Comparison of ENCODE assay signal across 13 cellular contexts in the genomic region with DNA sequence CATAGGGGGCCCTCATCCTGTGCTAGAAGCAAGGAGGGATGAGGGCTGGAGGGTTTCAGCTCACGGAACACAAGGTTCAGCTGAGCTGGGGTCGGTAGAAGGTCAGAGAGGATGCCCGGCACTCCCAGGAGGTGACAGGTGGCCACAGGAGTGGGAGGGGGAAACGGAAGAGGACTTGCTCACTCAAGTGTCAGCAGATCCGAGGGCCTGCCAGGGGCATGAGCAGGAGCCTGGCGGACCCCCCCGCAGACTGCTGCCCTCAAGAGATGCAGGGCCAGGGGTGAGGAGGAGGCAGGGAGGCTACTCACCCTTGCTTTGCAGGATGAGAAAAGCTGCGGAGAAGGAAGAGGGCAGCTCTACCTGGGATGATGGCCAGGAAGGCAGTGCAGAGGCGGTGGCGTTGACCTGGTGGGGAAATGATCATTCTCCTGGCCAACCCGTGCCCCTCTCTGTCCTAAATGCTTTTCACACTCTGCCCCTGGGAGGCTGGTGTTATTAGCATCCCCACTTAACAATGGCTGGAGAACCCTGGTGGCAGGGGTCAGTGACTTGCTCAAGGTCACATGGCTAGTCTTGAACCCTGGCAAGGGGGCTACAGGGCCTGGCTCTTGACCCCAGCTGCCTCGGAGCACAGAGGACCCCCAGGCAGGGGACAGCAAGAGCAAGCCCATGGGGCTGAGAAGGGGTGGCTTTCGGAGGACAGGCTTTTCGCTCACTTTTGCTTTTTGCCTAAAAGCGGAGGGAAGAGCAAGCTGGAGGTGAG. TPM values are rescaled to one million over a fixed set of nuclear protein-coding genes. Genes with fewer than 3 reads are reported as not detected.
A peak's percentile ranks its signal among the peaks of the same experiment; 100 is the strongest.
DNase-seq lines count a peak whose midpoint lies in the region; ATAC-seq, FAIRE-seq and TF ChIP-seq lines count a peak whose summit lies in the region.
"Had no signal": no experiment of that assay in that cellular context is flagged by ENCODE, and none has a peak within 500 bp of the region (broad histone marks: within the 10 kb centered on the region; RNA-seq: fewer than 3 reads in every experiment).

No MANE protein-coding gene starts in this region.

- H3K27me3 Mint-ChIP-seq in endodermal cell (ENCODE audit: insufficient read depth) (peaks cover 6% of the 10 kb centered on the region), neural crest cell (ENCODE audit: low read depth) (peaks cover 4% of the 10 kb centered on the region)

- H3K4me3 Mint-ChIP-seq in endodermal cell (no peak overlapping the region), neural crest cell (peak overlapping the region; percentile 61)
- H3K4me3 Mint-ChIP-seq: activated T-helper 1 cell treated with anti-CD3 and anti-CD28 coated beads, Interleukin-12 subunit alpha, Interleukin-12 subunit beta, Interleukin-2, Interleukin-4 antibody, amounts not matched to agents 30 ng/mL and 10 ng/mL and 1 ng/mL, durations not matched to agents 14 hours and 24 hours and 36 hours had no signal

- H2BK5ac ChIP-seq in IMR-90 (ENCODE audit: low read depth, low read length, poor library complexity, severe bottlenecking) = no peak overlapping the region

- ATAC-seq in IMR-90 (ENCODE audit: low read depth) = no peak

- no peak overlapping the region for H2BK120ac ChIP-seq in IMR-90 (ENCODE audit: low read depth, low read length)

- peak overlapping the region in 4 of 11 experiments; percentile 6 to 52 (median 20); a peak in 3 of 22 replicates for H3K9ac ChIP-seq in BLaER1 treated with 17β-estradiol and CSF1 and Interleukin-3, amounts not matched to agents 10 nM and 100 nM
- no peak overlapping the region for H3K9ac ChIP-seq in IMR-90 (ENCODE audit: low read depth, low read length)
- H3K9ac ChIP-seq in endodermal cell (ENCODE audit: extremely low read depth, low read length, poor library complexity, severe bottlenecking) = no peak overlapping the region

- H4K20me1 ChIP-seq in BLaER1 treated with 17β-estradiol and CSF1 and Interleukin-3, amounts not matched to agents 10 nM and 100 nM = peaks cover 0 to 13% (median 0%) of the 10 kb centered on the region in 11 experiments; a peak in 4 of 22 replicates
- no peaks in the 10 kb centered on the region for H4K20me1 ChIP-seq in IMR-90 (ENCODE audit: insufficient read depth, low read length)

- intact Hi-C loops in IMR-90 (cut with micrococcal nuclease) = no loop called here

- TF ChIP-seq RAD21 in IMR-90 (IDR thresholded peaks at IDR 0.05; ENCODE audit: low read length) = no peak

- no peak overlapping the region for H4K91ac ChIP-seq in IMR-90 (ENCODE audit: insufficient read depth, low read depth, low read length)

- peaks cover 0 to 40% (median 0%) of the 10 kb centered on the region in 11 experiments; a peak in 4 of 22 replicates for H3K27me3 ChIP-seq in BLaER1 treated with 17β-estradiol and CSF1 and Interleukin-3, amounts not matched to agents 10 nM and 100 nM
- H3K27me3 ChIP-seq in IMR-90 (ENCODE audit: control insufficient read depth, insufficient read depth, low read length) (no peaks in the 10 kb centered on the region), endodermal cell (ENCODE audit: control insufficient read depth, insufficient read depth, low read length, poor library complexity, severe bottlenecking) (no peaks in the 10 kb centered on the region)
- H3K27me3 ChIP-seq: uterus had no signal

- H3K4me1 ChIP-seq in BLaER1 treated with 17β-estradiol and CSF1 and Interleukin-3, amounts not matched to agents 10 nM and 100 nM = peaks cover 6 to 48% (median 40%) of the 10 kb centered on the region in 10 experiments; a peak in 18 of 20 replicates
- H3K4me1 ChIP-seq in IMR-90 (ENCODE audit: control insufficient read depth, insufficient read depth, low read length) (no peaks in the 10 kb centered on the region), endodermal cell (ENCODE audit: control insufficient read depth, insufficient read depth, low read length) (no peaks in the 10 kb centered on the region)
- H3K4me1 ChIP-seq: uterus had no signal

- WGBS in IMR-90 (ENCODE audit: extremely low coverage in 2 of 2, insufficient read length in 1 of 2), 2 experiments = 70% methylated on average over 7 of the region's 15 CpGs; no CpG with 5 or more reads in 1 of the 2 experiments
- WGBS in endodermal cell (ENCODE audit: insufficient coverage in 1 of 2, insufficient read length in 1 of 2), 2 experiments = 82 to 87% methylated on average over 15 of the region's 15 CpGs

- no peak overlapping the region for H2BK15ac ChIP-seq in IMR-90 (ENCODE audit: low read depth, low read length)

- H3K9me3 Mint-ChIP-seq in endodermal cell = no peaks in the 10 kb centered on the region
- no peaks in the 10 kb centered on the region for H3K9me3 Mint-ChIP-seq in neural crest cell
- H3K9me3 Mint-ChIP-seq: activated T-helper 1 cell treated with anti-CD3 and anti-CD28 coated beads, Interleukin-12 subunit alpha, Interleukin-12 subunit beta, Interleukin-2, Interleukin-4 antibody, amounts not matched to agents 30 ng/mL and 10 ng/mL and 1 ng/mL, durations not matched to agents 14 hours and 24 hours and 36 hours had no signal

- H4K5ac ChIP-seq in IMR-90 (ENCODE audit: low read depth, low read length) = no peak overlapping the region

- peaks cover 6% of the 10 kb centered on the region; the same call in 1 of the 2 replicates for H3K9me1 ChIP-seq in IMR-90 (ENCODE audit: insufficient read depth, low read length)

- in situ Hi-C loops in IMR-90 (cut with MboI; ENCODE audit: low sequenced_read_pairs) = no loop called here

- no peak for FAIRE-seq in H54 (lab: Jason Lieb, UNC)

- H2AK5ac ChIP-seq in IMR-90 (ENCODE audit: low read depth, low read length) = no peak overlapping the region

- CTCF ChIA-PET in IMR-90 (lab: Yijun Ruan, JAX) = interaction anchor here (0.6 kb wide), 1 partner anchor 20 kb away, joined by 3 read pairs; no protein-coding TSS in a partner anchor

- DNase-seq in IMR-90 = no peak
- DNase-seq in endodermal cell = peak; percentile 56
- no peak for DNase-seq in neural crest cell (ENCODE audit: low read depth, low spot score)
- DNase-seq in AG08396 (ENCODE audit: low spot score) = no peak
- DNase-seq in stimulated activated CD4-positive, alpha-beta T cell treated with anti-CD3 and anti-CD28 coated beads, Interleukin-2, amount 100 ng/mL, for 48 hours = no peak
- DNase-seq in H54 (ENCODE audit: insufficient read length, low spot score) = no peak
- no peak for DNase-seq in stimulated activated CD4-positive, alpha-beta T cell treated with anti-CD3 and anti-CD28 coated beads, Interleukin-4, amount 100 ng/mL, for 24 hours
- DNase-seq: activated CD4-positive, CD25-positive, alpha-beta regulatory T cell; C1 segment of cervical spinal cord; NCI-H2227 treated with DMSO at 0.1 percent for 48 hours had no signal

- no peak overlapping the region; a peak in 1 of 22 replicates for H3K27ac ChIP-seq in BLaER1 treated with 17β-estradiol and CSF1 and Interleukin-3, amounts not matched to agents 10 nM and 100 nM
- H3K27ac ChIP-seq in IMR-90 (ENCODE audit: insufficient read depth, low read length) (no peak overlapping the region), endodermal cell (ENCODE audit: low read depth, low read length) (no peak overlapping the region)
- H3K27ac ChIP-seq: uterus had no signal

- H3K23ac ChIP-seq in IMR-90 (ENCODE audit: low read depth, low read length) = no peak overlapping the region

- TF ChIP-seq POLR2A in IMR-90 (IDR thresholded peaks at IDR 0.05; ENCODE audit: low read depth, low read length) (no peak), H54 (IDR thresholded peaks at IDR 0.05; ENCODE audit: low read depth, low read length) (no peak)

- no peaks in the 10 kb centered on the region; a peak in 1 of 22 replicates for H3K9me3 ChIP-seq in BLaER1 treated with 17β-estradiol and CSF1 and Interleukin-3, amounts not matched to agents 10 nM and 100 nM (replicated peaks in 1 of 11)
- no peaks in the 10 kb centered on the region for H3K9me3 ChIP-seq in IMR-90 (ENCODE audit: control insufficient read depth, insufficient read depth, low read length)
- no peaks in the 10 kb centered on the region for H3K9me3 ChIP-seq in endodermal cell (ENCODE audit: control insufficient read depth, low read length)
- H3K9me3 ChIP-seq: uterus had no signal

- H2AFZ ChIP-seq in IMR-90 (replicated peaks; ENCODE audit: low read length, poor library complexity) = no peak overlapping the region

- H3K4me1 Mint-ChIP-seq in endodermal cell (peaks cover 19% of the 10 kb centered on the region), neural crest cell (peaks cover 8% of the 10 kb centered on the region)

- H3K27ac Mint-ChIP-seq in endodermal cell (peak overlapping the region; percentile 35), neural crest cell (ENCODE audit: unreplicated experiment) (peak overlapping the region; percentile 66)
- H3K27ac Mint-ChIP-seq: activated T-helper 1 cell treated with anti-CD3 and anti-CD28 coated beads, Interleukin-12 subunit alpha, Interleukin-12 subunit beta, Interleukin-2, Interleukin-4 antibody, amounts not matched to agents 30 ng/mL and 10 ng/mL and 1 ng/mL, durations not matched to agents 14 hours and 24 hours and 36 hours had no signal

- no TSS peak for BruUV-seq in IMR-90 (replicated peaks; lab: Mats Ljungman, UMichigan)

- POLR2A ChIA-PET in IMR-90 (lab: Charles Lee; ENCODE audit: unreplicated experiment) = interaction anchor here (0.5 to 0.6 kb wide), 2 partner anchors 42 to 211 kb away, joined by 3 to 4 read pairs; no protein-coding TSS in a partner anchor

- peak overlapping the region in 9 of 11 experiments; percentile 22 to 82 (median 70); a peak in 18 of 22 replicates for H3K4me2 ChIP-seq in BLaER1 treated with 17β-estradiol and CSF1 and Interleukin-3, amounts not matched to agents 10 nM and 100 nM
- H3K4me2 ChIP-seq in IMR-90 (ENCODE audit: low read depth, low read length) = no peak overlapping the region

- no peak overlapping the region for H3K4ac ChIP-seq in IMR-90 (ENCODE audit: low read depth, low read length)

- no peak overlapping the region for H3K18ac ChIP-seq in IMR-90 (ENCODE audit: low read depth, low read length)

- H3K4me3 ChIP-seq in BLaER1 treated with 17β-estradiol and CSF1 and Interleukin-3, amounts not matched to agents 10 nM and 100 nM = no peak overlapping the region
- no peak overlapping the region for H3K4me3 ChIP-seq in IMR-90 (ENCODE audit: insufficient read depth, low read depth, low read length)
- no peak overlapping the region for H3K4me3 ChIP-seq in endodermal cell (ENCODE audit: low read length)
- H3K4me3 ChIP-seq: uterus had no signal

- no peaks in the 10 kb centered on the region for H3K36me3 ChIP-seq in BLaER1 treated with 17β-estradiol and CSF1 and Interleukin-3, amounts not matched to agents 10 nM and 100 nM
- H3K36me3 ChIP-seq in IMR-90 (ENCODE audit: control insufficient read depth, insufficient read depth, low read length) (no peaks in the 10 kb centered on the region), endodermal cell (ENCODE audit: control insufficient read depth, insufficient read depth, low read length) (peaks cover 12% of the 10 kb centered on the region)
- H3K36me3 ChIP-seq: uterus had no signal

- no peak overlapping the region for H4K8ac ChIP-seq in IMR-90 (ENCODE audit: low read depth in 2 of 2, low read length in 2 of 2)

- H3K56ac ChIP-seq in IMR-90 (ENCODE audit: extremely low read depth, insufficient read depth, low read length) = no peak overlapping the region

- H3K79me1 ChIP-seq in IMR-90 (ENCODE audit: low read depth in 1 of 2, low read length in 2 of 2) = no peaks in the 10 kb centered on the region

- no peak overlapping the region for H3K14ac ChIP-seq in IMR-90 (replicated peaks; ENCODE audit: low read depth, low read length)

- dilution Hi-C loops in IMR-90 (cut with HindIII; ENCODE audit: low sequenced_read_pairs, unreplicated experiment) = no loop called here

- TF ChIP-seq CTCF in IMR-90 (conservative IDR thresholded peaks at IDR 0.05; ENCODE audit: low read depth, low read length) (no peak), endodermal cell (conservative IDR thresholded peaks at IDR 0.05) (no peak), neural crest cell (conservative IDR thresholded peaks at IDR 0.05) (no peak)

- peak overlapping the region; percentile 5 for H2AK9ac ChIP-seq in IMR-90 (replicated peaks; ENCODE audit: low read depth, low read length, poor library complexity)

- H3K36me3 Mint-ChIP-seq in endodermal cell (ENCODE audit: low read depth) = no peaks in the 10 kb centered on the region
- H3K36me3 Mint-ChIP-seq in neural crest cell (ENCODE audit: low read depth) = peaks cover 7% of the 10 kb centered on the region

- no peak overlapping the region for H2BK20ac ChIP-seq in IMR-90 (ENCODE audit: low read depth, low read length)

RNA-seq across cellular contexts. Expression of a gene that starts 30.1 kb away (rescaled TPM):
- total RNA-seq in IMR-90 (2012; rRNA removed) = 114 and 116 TPM in 2 replicates
- 270 and 276 TPM in 2 replicates for polyA plus RNA-seq in IMR-90 (2012; rRNA removed)
- polyA plus RNA-seq in IMR-90 (2012; cell fraction: cytosol; rRNA removed) = 125 and 248 TPM in 2 replicates
- polyA plus RNA-seq in IMR-90 (2012; cell fraction: nucleus; rRNA removed; ENCODE audit: low replicate concordance) = 504 and 679 TPM in 2 replicates
- 100 to 1,000 TPM; 224 to 229 TPM for total RNA-seq in endodermal cell
- polyA plus RNA-seq in endodermal cell (2013, experiment 1 of 2) = 167 TPM
- 148 TPM for polyA plus RNA-seq in endodermal cell (2013, experiment 2 of 2)
- 243 and 250 TPM in 2 replicates for total RNA-seq in neural crest cell
